Comparison of ENCODE assay signal across 9 cellular contexts in the genomic region with DNA sequence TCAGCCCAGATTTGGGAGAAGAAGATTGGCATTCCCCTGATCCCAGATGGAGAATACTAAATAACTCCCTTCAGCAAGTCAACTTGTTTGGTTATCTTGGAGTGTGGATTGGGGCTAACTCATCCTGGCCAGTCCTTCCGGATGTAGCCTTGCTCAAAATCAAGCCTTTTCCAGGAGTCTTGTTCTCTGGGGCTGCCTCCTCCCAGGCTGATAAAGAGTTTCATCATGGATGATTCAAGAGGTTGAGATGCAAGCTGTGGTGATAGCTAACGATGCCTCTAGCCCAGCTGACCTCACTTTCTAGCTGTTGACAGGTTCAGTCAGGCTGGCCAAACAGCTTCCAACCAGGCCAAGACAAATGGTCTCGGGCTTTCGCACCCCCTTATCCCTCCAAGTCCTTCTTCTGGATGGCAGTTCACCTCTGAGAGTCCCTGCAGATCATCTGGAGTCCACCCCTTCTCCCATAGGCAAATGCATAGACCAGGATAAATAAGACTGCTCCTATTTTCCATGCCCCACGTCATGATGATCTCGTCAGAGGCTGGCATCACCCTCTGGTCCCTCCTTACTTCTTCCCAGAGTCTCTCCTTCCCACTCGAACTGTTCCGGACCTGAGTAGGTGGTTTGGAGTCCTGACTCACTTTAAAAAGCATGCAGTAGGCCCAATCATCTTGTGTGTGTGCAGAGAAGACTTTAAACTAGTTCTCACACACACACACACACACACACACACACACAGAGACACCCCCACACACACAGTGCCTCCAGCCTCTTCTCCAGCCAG.
DNase-seq lines count a peak whose midpoint lies in the region; ATAC-seq and TF ChIP-seq lines count a peak whose summit lies in the region.
"Had no signal": no experiment of that assay in that cellular context is flagged by ENCODE, and none has a peak within 500 bp of the region (broad histone marks: within the 10 kb centered on the region; RNA-seq: fewer than 3 reads in every experiment).

No MANE protein-coding gene starts in this region.

- intact Hi-C loops in upper lobe of right lung (cut with DNase I), result no loop called here
- intact Hi-C loops in activated naive CD4-positive, alpha-beta T cell treated with anti-CD3 and anti-CD28 coated beads for 36 hours (cut with micrococcal nuclease), result no loop called here

- no peak for TF ChIP-seq CTCF in choroid plexus epithelial cell (conservative IDR thresholded peaks at IDR 0.05; ENCODE audit: low read depth, low read length)
- TF ChIP-seq CTCF in kidney epithelial cell (IDR thresholded peaks at IDR 0.05; ENCODE audit: insufficient read depth, low read length, poor library complexity, severe bottlenecking), result no peak
- TF ChIP-seq CTCF in upper lobe of right lung (IDR thresholded peaks at IDR 0.05), result no peak

- no peak overlapping the region for H3K27ac Mint-ChIP-seq in activated naive CD4-positive, alpha-beta T cell treated with anti-CD3 and anti-CD28 coated beads for 36 hours

- H3K36me3 Mint-ChIP-seq in activated naive CD4-positive, alpha-beta T cell treated with anti-CD3 and anti-CD28 coated beads for 36 hours (ENCODE audit: low read depth), result no peaks in the 10 kb centered on the region

- H3K4me1 Mint-ChIP-seq in activated naive CD4-positive, alpha-beta T cell treated with anti-CD3 and anti-CD28 coated beads for 36 hours (ENCODE audit: low read depth), result no peaks in the 10 kb centered on the region

- ATAC-seq in upper lobe of right lung (peak; percentile 68), HG03432 (IDR thresholded peaks at IDR 0.05; ENCODE audit: unreplicated experiment) (no peak)

- DNase-seq in HT1080 (ENCODE audit: low read depth) (peak; percentile 58), choroid plexus epithelial cell (ENCODE audit: low read depth) (peak; percentile 70), kidney epithelial cell (ENCODE audit: low read depth) (peak; percentile 23), upper lobe of right lung (no peak), C1 segment of cervical spinal cord (lab: John Stamatoyannopoulos, UW) (no peak)
- DNase-seq in activated naive CD4-positive, alpha-beta T cell treated with anti-CD3 and anti-CD28 coated beads for 36 hours, result no peak

- H3K9me3 Mint-ChIP-seq in activated naive CD4-positive, alpha-beta T cell treated with anti-CD3 and anti-CD28 coated beads for 36 hours, result peaks cover 4% of the 10 kb centered on the region

- H3K27me3 Mint-ChIP-seq in activated naive CD4-positive, alpha-beta T cell treated with anti-CD3 and anti-CD28 coated beads for 36 hours (ENCODE audit: low read depth), result no peaks in the 10 kb centered on the region

- H3K9me3 ChIP-seq in upper lobe of right lung, result no peaks in the 10 kb centered on the region

- CTCF ChIA-PET in activated naive CD4-positive, alpha-beta T cell treated with anti-CD3 and anti-CD28 coated beads for 36 hours (lab: Charles Lee), result no interaction called here

- H3K4me3 Mint-ChIP-seq in activated naive CD4-positive, alpha-beta T cell treated with anti-CD3 and anti-CD28 coated beads for 36 hours, result no peak overlapping the region
- H3K4me3 Mint-ChIP-seq: brain, mesothelial cell of epicardium had no signal

- H3K4me3 ChIP-seq in choroid plexus epithelial cell (ENCODE audit: low read depth, low read length) (no peak overlapping the region), kidney epithelial cell (ENCODE audit: low read depth, low read length) (no peak overlapping the region), upper lobe of right lung (no peak overlapping the region)

- H3K27ac ChIP-seq in upper lobe of right lung, result peak overlapping the region; percentile 47

- H3K36me3 ChIP-seq in kidney epithelial cell (ENCODE audit: control insufficient read depth, insufficient read depth, low read length) (no peaks in the 10 kb centered on the region), upper lobe of right lung (no peaks in the 10 kb centered on the region)

- H3K27me3 ChIP-seq in kidney epithelial cell (ENCODE audit: control insufficient read depth, insufficient read depth, low read length), result no peaks in the 10 kb centered on the region
- H3K27me3 ChIP-seq in upper lobe of right lung, result no peaks in the 10 kb centered on the region

- no peaks in the 10 kb centered on the region for H3K4me1 ChIP-seq in upper lobe of right lung

Comparison
In these comparisons a context has a peak if more than half of its experiments do, and no peak if none do; other contexts are left out.
1. DNase-seq: peak in HT1080 (single experiment), choroid plexus epithelial cell (single experiment) and kidney epithelial cell (single experiment); none in upper lobe of right lung (single experiment), activated naive CD4-positive, alpha-beta T cell treated with anti-CD3 and anti-CD28 coated beads for 36 hours (single experiment) and C1 segment of cervical spinal cord (0 of 14).